8 cellular contexts compared by ENCODE assay signal in the genomic region with DNA sequence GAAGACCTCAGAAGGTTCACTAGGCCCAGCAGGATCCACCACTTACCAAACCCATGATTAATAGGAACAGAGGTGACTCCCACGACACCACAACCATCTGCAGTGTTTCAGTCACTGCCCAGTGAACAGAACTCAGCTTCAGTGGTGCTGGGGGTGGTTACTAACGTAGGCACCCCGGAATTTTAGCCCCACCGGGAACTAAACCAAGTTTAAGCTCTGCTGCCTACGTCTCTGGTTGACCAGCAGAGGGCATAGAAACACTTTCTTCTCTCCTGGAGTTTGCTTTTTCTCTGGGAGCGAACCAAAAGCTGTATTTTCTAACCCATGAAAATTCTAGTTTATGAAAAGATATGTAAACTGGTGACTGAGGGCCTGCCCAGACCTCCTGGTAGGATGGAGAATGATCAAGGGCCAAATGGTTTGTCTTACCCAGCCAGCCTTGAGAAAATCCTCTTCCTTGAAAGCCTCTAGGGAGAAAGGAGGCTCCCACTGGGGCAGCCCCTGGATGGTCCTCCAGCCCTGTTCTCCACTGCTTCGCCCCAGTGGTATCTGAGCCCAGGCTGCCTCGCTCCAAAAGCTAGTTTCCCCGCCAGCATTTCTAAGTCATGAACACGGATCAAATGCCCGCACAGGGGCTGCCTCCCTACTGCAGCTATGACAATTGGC.
DNase-seq lines count a peak whose midpoint lies in the region; ATAC-seq and TF ChIP-seq lines count a peak whose summit lies in the region.

No MANE protein-coding gene starts in this region.

- peak; percentile 97 for TF ChIP-seq CTCF in chondrocyte (IDR thresholded peaks at IDR 0.05)

- CTCF ChIA-PET in activated CD8-positive, alpha-beta memory T cell treated with anti-CD3 and anti-CD28 coated beads, Interleukin-2, amount 10 ng/mL, durations not matched to agents 7 days and 5 days (lab: Charles Lee) = interaction anchor here (0.7 to 11.6 kb wide), 38 partner anchors 9 to 544 kb away, joined by 3 to 199 read pairs (median 4); partner anchors contain the start of genes DPF3 and RBM25

- no peak overlapping the region for H3K4me3 Mint-ChIP-seq in activated CD8-positive, alpha-beta memory T cell treated with anti-CD3 and anti-CD28 coated beads, Interleukin-2, amount 10 ng/mL, durations not matched to agents 7 days and 5 days
- no peak overlapping the region for H3K4me3 Mint-ChIP-seq in chondrocyte (ENCODE audit: unreplicated experiment)

- ATAC-seq in activated CD8-positive, alpha-beta memory T cell treated with anti-CD3 and anti-CD28 coated beads, Interleukin-2, amount 10 ng/mL, durations not matched to agents 7 days and 5 days = no peak
- ATAC-seq in GM21619 (IDR thresholded peaks at IDR 0.05; ENCODE audit: unreplicated experiment) = no peak
- no peak for ATAC-seq in HG03135 (IDR thresholded peaks at IDR 0.05; ENCODE audit: unreplicated experiment)
- no peak for ATAC-seq in HG03175 (IDR thresholded peaks at IDR 0.05; ENCODE audit: unreplicated experiment)

- no peaks in the 10 kb centered on the region for H3K9me3 Mint-ChIP-seq in activated CD8-positive, alpha-beta memory T cell treated with anti-CD3 and anti-CD28 coated beads, Interleukin-2, amount 10 ng/mL, durations not matched to agents 7 days and 5 days (ENCODE audit: low read depth)
- no peaks in the 10 kb centered on the region for H3K9me3 Mint-ChIP-seq in chondrocyte (ENCODE audit: low read depth)

- peaks cover 2% of the 10 kb centered on the region for H3K36me3 Mint-ChIP-seq in activated CD8-positive, alpha-beta memory T cell treated with anti-CD3 and anti-CD28 coated beads, Interleukin-2, amount 10 ng/mL, durations not matched to agents 7 days and 5 days
- no peaks in the 10 kb centered on the region for H3K36me3 Mint-ChIP-seq in chondrocyte (ENCODE audit: low read depth)

- DNase-seq in activated CD8-positive, alpha-beta memory T cell treated with anti-CD3 and anti-CD28 coated beads, Interleukin-2, amount 10 ng/mL, durations not matched to agents 7 days and 5 days = no peak
- no peak for DNase-seq in activated CD8-positive, alpha-beta memory T cell treated with anti-CD3 and anti-CD28 coated beads for 24 hours
- DNase-seq in NCI-H2171 treated with DMSO at 0.1 percent for 48 hours (lab: John Stamatoyannopoulos, UW) = peak; percentile 38
- no peak for DNase-seq in chondrocyte (ENCODE audit: low spot score)
- peak; percentile 13 for DNase-seq in middle frontal gyrus (ENCODE audit: extremely low spot score, low spot score)

- H3K27ac Mint-ChIP-seq in activated CD8-positive, alpha-beta memory T cell treated with anti-CD3 and anti-CD28 coated beads, Interleukin-2, amount 10 ng/mL, durations not matched to agents 7 days and 5 days = peak overlapping the region; percentile 25
- no peak overlapping the region for H3K27ac Mint-ChIP-seq in chondrocyte (ENCODE audit: unreplicated experiment)

- peaks cover 19% of the 10 kb centered on the region for H3K27me3 Mint-ChIP-seq in activated CD8-positive, alpha-beta memory T cell treated with anti-CD3 and anti-CD28 coated beads, Interleukin-2, amount 10 ng/mL, durations not matched to agents 7 days and 5 days
- H3K27me3 Mint-ChIP-seq in chondrocyte (ENCODE audit: low read depth) = peaks cover 19% of the 10 kb centered on the region

- peaks cover 51% of the 10 kb centered on the region for H3K4me1 Mint-ChIP-seq in activated CD8-positive, alpha-beta memory T cell treated with anti-CD3 and anti-CD28 coated beads, Interleukin-2, amount 10 ng/mL, durations not matched to agents 7 days and 5 days
- peaks cover 3% of the 10 kb centered on the region for H3K4me1 Mint-ChIP-seq in chondrocyte (ENCODE audit: low read depth)

Comparison
In these comparisons a context has a peak if more than half of its experiments do, and no peak if none do; other contexts are left out.
1. DNase-seq: peak in NCI-H2171 treated with DMSO at 0.1 percent for 48 hours (single experiment) and middle frontal gyrus (single experiment); none in activated CD8-positive, alpha-beta memory T cell treated with anti-CD3 and anti-CD28 coated beads, Interleukin-2, amount 10 ng/mL, durations not matched to agents 7 days and 5 days (single experiment), activated CD8-positive, alpha-beta memory T cell treated with anti-CD3 and anti-CD28 coated beads for 24 hours (single experiment) and chondrocyte (single experiment).